In genomic region chr1:89854140-89854539, GRCh38 we compare ENCODE assay signal across 20 cellular contexts.
"Had no signal": no experiment of that assay in that cellular context is flagged by ENCODE, and none has a peak within 500 bp of the region (broad histone marks: within the 10 kb centered on the region; RNA-seq: fewer than 3 reads in every experiment).

No MANE protein-coding gene starts in this region.

- H3K27ac Mint-ChIP-seq: activated CD4-positive, alpha-beta T cell treated with anti-CD3 and anti-CD28 coated beads, Interleukin-2, amount 10 ng/mL, durations not matched to agents 24 days and 14 days; activated naive CD8-positive, alpha-beta T cell treated with anti-CD3 and anti-CD28 coated beads, Interleukin-2, amount 10 ng/mL, durations not matched to agents 7 days and 5 days; dendritic cell treated with granulocyte-macrophage colony-stimulating factor and Interleukin-4, amounts not matched to agents 40 ng/mL and 50 ng/mL, for 4 days; effector memory CD8-positive, alpha-beta T cell; immature natural killer cell; nephron; T-helper 1 cell treated with Interleukin-12 subunit alpha and Interleukin-12 subunit beta and Interleukin-4 antibody, amounts not matched to agents 30 μg/mL and 1 μg/mL, for 36 hours had no signal

- H3K4me1 ChIP-seq: ascending aorta, prostate gland, testis, upper lobe of right lung had no signal

- ATAC-seq: effector memory CD8-positive, alpha-beta T cell; right cardiac atrium; upper lobe of right lung had no signal

- H3K27me3 Mint-ChIP-seq: activated CD4-positive, alpha-beta T cell treated with anti-CD3 and anti-CD28 coated beads, Interleukin-2, amount 10 ng/mL, durations not matched to agents 24 days and 14 days; activated naive CD8-positive, alpha-beta T cell treated with anti-CD3 and anti-CD28 coated beads, Interleukin-2, amount 10 ng/mL, durations not matched to agents 7 days and 5 days; dendritic cell treated with granulocyte-macrophage colony-stimulating factor and Interleukin-4, amounts not matched to agents 40 ng/mL and 50 ng/mL, for 4 days; effector memory CD8-positive, alpha-beta T cell had no signal

- H3K27me3 ChIP-seq: ascending aorta, testis, upper lobe of right lung had no signal

- H3K27ac ChIP-seq: ascending aorta, prostate gland, testis, upper lobe of right lung had no signal

- H3K9me3 Mint-ChIP-seq: activated CD4-positive, alpha-beta T cell treated with anti-CD3 and anti-CD28 coated beads, Interleukin-2, amount 10 ng/mL, durations not matched to agents 24 days and 14 days; activated naive CD8-positive, alpha-beta T cell treated with anti-CD3 and anti-CD28 coated beads, Interleukin-2, amount 10 ng/mL, durations not matched to agents 7 days and 5 days; dendritic cell treated with granulocyte-macrophage colony-stimulating factor and Interleukin-4, amounts not matched to agents 40 ng/mL and 50 ng/mL, for 4 days; effector memory CD8-positive, alpha-beta T cell; immature natural killer cell; nephron; T-helper 1 cell treated with Interleukin-12 subunit alpha and Interleukin-12 subunit beta and Interleukin-4 antibody, amounts not matched to agents 30 μg/mL and 1 μg/mL, for 36 hours had no signal

- H3K36me3 ChIP-seq: ascending aorta, prostate gland, upper lobe of right lung had no signal

- H3K4me3 Mint-ChIP-seq: activated CD4-positive, alpha-beta T cell treated with anti-CD3 and anti-CD28 coated beads, Interleukin-2, amount 10 ng/mL, durations not matched to agents 24 days and 14 days; activated naive CD8-positive, alpha-beta T cell treated with anti-CD3 and anti-CD28 coated beads, Interleukin-2, amount 10 ng/mL, durations not matched to agents 7 days and 5 days; dendritic cell treated with granulocyte-macrophage colony-stimulating factor and Interleukin-4, amounts not matched to agents 40 ng/mL and 50 ng/mL, for 4 days; effector memory CD8-positive, alpha-beta T cell; immature natural killer cell; nephron; T-helper 1 cell treated with Interleukin-12 subunit alpha and Interleukin-12 subunit beta and Interleukin-4 antibody, amounts not matched to agents 30 μg/mL and 1 μg/mL, for 36 hours had no signal

- H3K9me3 ChIP-seq: ascending aorta, prostate gland, testis, upper lobe of right lung had no signal

- H3K4me3 ChIP-seq: ascending aorta, prostate gland, skin epidermis, testis, upper lobe of right lung had no signal

- H3K4me1 Mint-ChIP-seq: nephron had no signal

- DNase-seq: activated CD4-positive, alpha-beta T cell treated with anti-CD3 and anti-CD28 coated beads, Interleukin-2, amount 10 ng/mL, durations not matched to agents 24 days and 14 days; activated gamma-delta T cell; activated naive CD8-positive, alpha-beta T cell treated with anti-CD3 and anti-CD28 coated beads, Interleukin-2, amount 10 ng/mL, durations not matched to agents 7 days and 5 days; effector memory CD8-positive, alpha-beta T cell; head of caudate nucleus; immature natural killer cell; mesendoderm; occipital lobe; right cardiac atrium; stimulated activated CD4-positive, alpha-beta T cell treated with anti-CD3 and anti-CD28 coated beads, Interleukin-15, amount 100 ng/mL, for 24 hours; stimulated activated CD4-positive, alpha-beta T cell treated with anti-CD3 and anti-CD28 coated beads, Interleukin-4, amount 100 ng/mL, for 1 hour; stimulated activated naive CD4-positive, alpha-beta T cell treated with Interleukin-2 at 50 U/mL for 16 hours; testis; upper lobe of right lung had no signal
